ENCODE assay signal across 9 cellular contexts in genomic region chr6:17418281-17419188, GRCh38. TPM values are rescaled to one million over a fixed set of nuclear protein-coding genes. Genes with fewer than 3 reads are reported as not detected.
A peak's percentile ranks its signal among the peaks of the same experiment; 100 is the strongest.
DNase-seq lines count a peak whose midpoint lies in the region; ATAC-seq lines count a peak whose summit lies in the region.
"Had no signal": no experiment of that assay in that cellular context is flagged by ENCODE, and none has a peak within 500 bp of the region (broad histone marks: within the 10 kb centered on the region; RNA-seq: fewer than 3 reads in every experiment).

No MANE protein-coding gene starts in this region.

- 87 to 89% methylated on average over 11 to 12 of the region's 12 CpGs for WGBS in ectodermal cell, 2 experiments

- H3K9me3 ChIP-seq in ectodermal cell (ENCODE audit: control insufficient read depth, low read length) (no peaks in the 10 kb centered on the region), muscle layer of duodenum (ENCODE audit: control insufficient read depth in 1 of 2, low read length in 2 of 2) (no peaks in the 10 kb centered on the region)

- H3K27me3 ChIP-seq in ectodermal cell (ENCODE audit: control insufficient read depth, insufficient read depth, low read length, poor library complexity, severe bottlenecking) (no peaks in the 10 kb centered on the region), muscle layer of duodenum (ENCODE audit: low read depth, low read length) (no peaks in the 10 kb centered on the region)

- DNase-seq in AG08395 (ENCODE audit: low spot score): peak; percentile 49
- peak; percentile 83 to 88 for DNase-seq in NCI-H446 (lab: John Stamatoyannopoulos, UW)
- no peak for DNase-seq in NK-92 (lab: John Stamatoyannopoulos, UW; ENCODE audit: unreplicated experiment)
- DNase-seq in NCI-H1048 (lab: John Stamatoyannopoulos, UW): no peak
- DNase-seq: stimulated activated CD4-positive, alpha-beta T cell treated with anti-CD3 and anti-CD28 coated beads, Interleukin-2, amount 100 ng/mL, for 48 hours had no signal

- H3K27ac ChIP-seq in ectodermal cell (ENCODE audit: insufficient read depth, low read depth, low read length, poor library complexity, severe bottlenecking) (peak overlapping the region; percentile 64), muscle layer of duodenum (ENCODE audit: low read length) (peak overlapping the region; percentile 59)

- no peak overlapping the region for H3K4me3 ChIP-seq in ectodermal cell (ENCODE audit: insufficient read depth, low read depth, low read length)
- H3K4me3 ChIP-seq in muscle layer of duodenum (ENCODE audit: low read depth in 1 of 2, low read length in 2 of 2): no peak overlapping the region

- ATAC-seq in HG03565 (IDR thresholded peaks at IDR 0.05; ENCODE audit: unreplicated experiment): no peak
- ATAC-seq in GM19452 (IDR thresholded peaks at IDR 0.05; ENCODE audit: unreplicated experiment): no peak

- peaks cover 18% of the 10 kb centered on the region for H3K4me1 ChIP-seq in ectodermal cell (ENCODE audit: control insufficient read depth, insufficient read depth, low read length)
- peaks cover 7 to 25% of the 10 kb centered on the region in 2 donors for H3K4me1 ChIP-seq in muscle layer of duodenum (ENCODE audit: control insufficient read depth in 1 of 2, insufficient read depth in 2 of 2, low read length in 2 of 2)

- H3K36me3 ChIP-seq in ectodermal cell (ENCODE audit: control insufficient read depth, insufficient read depth, low read length) (peaks cover 4% of the 10 kb centered on the region), muscle layer of duodenum (ENCODE audit: control insufficient read depth in 1 of 2, insufficient read depth in 2 of 2, low read length in 2 of 2) (peaks cover 0 to 6% of the 10 kb centered on the region in 2 donors)

RNA-seq across cellular contexts. Expression of gene CAP2, which starts 25.1 kb away (rescaled TPM):
- 46.3 TPM for polyA plus RNA-seq in ectodermal cell (2013, experiment 1 of 4)
- 43.2 TPM for polyA plus RNA-seq in ectodermal cell (2013, experiment 2 of 4)
- 38.1 TPM for polyA plus RNA-seq in ectodermal cell (2013, experiment 3 of 4)
- polyA plus RNA-seq in ectodermal cell (2013, experiment 4 of 4): 44.6 TPM

Comparison
In these comparisons a context has a peak if more than half of its experiments do, and no peak if none do; other contexts are left out.
1. DNase-seq: peak in AG08395 (single experiment) and NCI-H446 (2 of 2); none in NK-92 (single experiment) and NCI-H1048 (single experiment).